In the genomic region with DNA sequence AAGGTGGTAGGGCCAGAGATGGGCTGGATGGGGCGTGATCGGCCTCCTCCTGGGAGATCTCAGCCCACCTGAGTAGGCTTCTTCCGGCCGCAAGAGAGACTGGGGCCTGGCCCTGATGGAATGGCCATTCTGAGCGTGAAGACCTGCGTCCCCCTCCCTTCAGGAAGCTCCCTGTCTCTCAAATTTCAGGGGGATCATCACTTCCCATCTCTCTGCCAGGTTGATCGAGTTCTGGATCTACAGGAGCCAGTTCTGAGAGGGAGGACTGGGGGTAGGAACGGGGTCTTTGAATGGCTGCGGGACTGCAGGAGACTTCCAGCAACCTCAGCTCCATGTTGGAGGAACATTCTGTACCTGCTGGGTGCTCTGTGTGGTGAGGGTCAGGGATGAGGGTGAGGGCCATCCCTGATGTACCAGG, we compare ENCODE assay signal across 1 cellular context.
TF ChIP-seq lines count a peak whose summit lies in the region.

No MANE protein-coding gene starts in this region.

TF ChIP-seq in HepG2, 621 proteins besides CTCF, POLR2A, EP300 and RAD21 (continued from another document and continues in another):
- TF ChIP-seq, protein P1, sequence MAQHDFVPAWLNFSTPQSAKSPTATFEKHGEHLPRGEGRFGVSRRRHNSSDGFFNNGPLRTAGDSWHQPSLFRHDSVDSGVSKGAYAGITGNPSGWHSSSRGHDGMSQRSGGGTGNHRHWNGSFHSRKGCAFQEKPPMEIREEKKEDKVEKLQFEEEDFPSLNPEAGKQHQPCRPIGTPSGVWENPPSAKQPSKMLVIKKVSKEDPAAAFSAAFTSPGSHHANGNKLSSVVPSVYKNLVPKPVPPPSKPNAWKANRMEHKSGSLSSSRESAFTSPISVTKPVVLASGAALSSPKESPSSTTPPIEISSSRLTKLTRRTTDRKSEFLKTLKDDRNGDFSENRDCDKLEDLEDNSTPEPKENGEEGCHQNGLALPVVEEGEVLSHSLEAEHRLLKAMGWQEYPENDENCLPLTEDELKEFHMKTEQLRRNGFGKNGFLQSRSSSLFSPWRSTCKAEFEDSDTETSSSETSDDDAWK (CRISPR knock-in tag; IDR thresholded peaks at IDR 0.05): no peak
- no peak for TF ChIP-seq ZNF572 (CRISPR knock-in tag; IDR thresholded peaks at IDR 0.05)
- peak; percentile 5; the same call in 1 of the 2 replicates for TF ChIP-seq BORCS8-MEF2B (CRISPR knock-in tag; IDR thresholded peaks at IDR 0.05)
- TF ChIP-seq POLR2AphosphoS5 (IDR thresholded peaks at IDR 0.05; ENCODE audit: low read depth, low read length): no peak
- TF ChIP-seq SAP130 (CRISPR knock-in tag; IDR thresholded peaks at IDR 0.05; ENCODE audit: low read depth): no peak
- TF ChIP-seq ZNF878 (CRISPR knock-in tag; IDR thresholded peaks at IDR 0.05): no peak
- TF ChIP-seq SMAD1 (CRISPR knock-in tag; IDR thresholded peaks at IDR 0.05; ENCODE audit: borderline replicate concordance, low read depth): no peak; the same call in 1 of the 2 replicates
- TF ChIP-seq, protein P2, sequence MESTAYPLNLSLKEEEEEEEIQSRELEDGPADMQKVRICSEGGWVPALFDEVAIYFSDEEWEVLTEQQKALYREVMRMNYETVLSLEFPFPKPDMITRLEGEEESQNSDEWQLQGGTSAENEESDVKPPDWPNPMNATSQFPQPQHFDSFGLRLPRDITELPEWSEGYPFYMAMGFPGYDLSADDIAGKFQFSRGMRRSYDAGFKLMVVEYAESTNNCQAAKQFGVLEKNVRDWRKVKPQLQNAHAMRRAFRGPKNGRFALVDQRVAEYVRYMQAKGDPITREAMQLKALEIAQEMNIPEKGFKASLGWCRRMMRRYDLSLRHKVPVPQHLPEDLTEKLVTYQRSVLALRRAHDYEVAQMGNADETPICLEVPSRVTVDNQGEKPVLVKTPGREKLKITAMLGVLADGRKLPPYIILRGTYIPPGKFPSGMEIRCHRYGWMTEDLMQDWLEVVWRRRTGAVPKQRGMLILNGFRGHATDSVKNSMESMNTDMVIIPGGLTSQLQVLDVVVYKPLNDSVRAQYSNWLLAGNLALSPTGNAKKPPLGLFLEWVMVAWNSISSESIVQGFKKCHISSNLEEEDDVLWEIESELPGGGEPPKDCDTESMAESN (CRISPR knock-in tag; conservative IDR thresholded peaks at IDR 0.05): no peak
- no peak for TF ChIP-seq ZNF362 (CRISPR knock-in tag; IDR thresholded peaks at IDR 0.05; ENCODE audit: borderline replicate concordance)
- TF ChIP-seq HDAC2 (CRISPR knock-in tag; IDR thresholded peaks at IDR 0.05): no peak
- no peak for TF ChIP-seq TEAD3 (CRISPR knock-in tag; optimal IDR thresholded peaks at IDR 0.05; ENCODE audit: borderline replicate concordance)
- TF ChIP-seq ZNF414 (CRISPR knock-in tag; IDR thresholded peaks at IDR 0.05): 0 out of 2 replicates have a peak, but pooled peaks have one; percentile 2
- no peak for TF ChIP-seq ZNF234 (CRISPR knock-in tag; conservative IDR thresholded peaks at IDR 0.05)
- no peak for TF ChIP-seq SMYD3 (CRISPR knock-in tag; IDR thresholded peaks at IDR 0.05)
- TF ChIP-seq IRF2 (CRISPR knock-in tag; IDR thresholded peaks at IDR 0.05): 0 out of 2 replicates have a peak, but pooled peaks have one; percentile 6
- TF ChIP-seq ZNF839 (CRISPR knock-in tag; IDR thresholded peaks at IDR 0.05; ENCODE audit: borderline replicate concordance): no peak
- TF ChIP-seq FOXK2 (IDR thresholded peaks at IDR 0.05): no peak
- TF ChIP-seq SYNCRIP (IDR thresholded peaks at IDR 0.05; ENCODE audit: insufficient read depth, low read depth, low read length): no peak
- TF ChIP-seq SP1 (IDR thresholded peaks at IDR 0.05): no peak
- no peak for TF ChIP-seq SP1 (CRISPR knock-in tag; IDR thresholded peaks at IDR 0.05)
- TF ChIP-seq ZNF737 (CRISPR knock-in tag; IDR thresholded peaks at IDR 0.05; ENCODE audit: borderline replicate concordance): no peak
- no peak for TF ChIP-seq ZBTB37 (CRISPR knock-in tag; IDR thresholded peaks at IDR 0.05)
- no peak for TF ChIP-seq ZSCAN21 (CRISPR knock-in tag; IDR thresholded peaks at IDR 0.05; ENCODE audit: borderline replicate concordance)
- no peak for TF ChIP-seq ZNF180 (CRISPR knock-in tag; IDR thresholded peaks at IDR 0.05; ENCODE audit: borderline replicate concordance, low read depth)
- no peak for TF ChIP-seq LCORL (IDR thresholded peaks at IDR 0.05)
- TF ChIP-seq LCORL (CRISPR knock-in tag; IDR thresholded peaks at IDR 0.05): 0 out of 2 replicates have a peak, but pooled peaks have one; percentile 15
- TF ChIP-seq ZNF792 (CRISPR knock-in tag; IDR thresholded peaks at IDR 0.05): peak; percentile 4; the same call in 1 of the 2 replicates
- 0 out of 2 replicates have a peak, but pooled peaks have one; percentile 13 for TF ChIP-seq ZXDC (CRISPR knock-in tag; IDR thresholded peaks at IDR 0.05)
- TF ChIP-seq TIGD3 (CRISPR knock-in tag; IDR thresholded peaks at IDR 0.05; ENCODE audit: borderline replicate concordance): no peak
- no peak for TF ChIP-seq BRCA1 (CRISPR knock-in tag; IDR thresholded peaks at IDR 0.05)
- TF ChIP-seq, protein P3, sequence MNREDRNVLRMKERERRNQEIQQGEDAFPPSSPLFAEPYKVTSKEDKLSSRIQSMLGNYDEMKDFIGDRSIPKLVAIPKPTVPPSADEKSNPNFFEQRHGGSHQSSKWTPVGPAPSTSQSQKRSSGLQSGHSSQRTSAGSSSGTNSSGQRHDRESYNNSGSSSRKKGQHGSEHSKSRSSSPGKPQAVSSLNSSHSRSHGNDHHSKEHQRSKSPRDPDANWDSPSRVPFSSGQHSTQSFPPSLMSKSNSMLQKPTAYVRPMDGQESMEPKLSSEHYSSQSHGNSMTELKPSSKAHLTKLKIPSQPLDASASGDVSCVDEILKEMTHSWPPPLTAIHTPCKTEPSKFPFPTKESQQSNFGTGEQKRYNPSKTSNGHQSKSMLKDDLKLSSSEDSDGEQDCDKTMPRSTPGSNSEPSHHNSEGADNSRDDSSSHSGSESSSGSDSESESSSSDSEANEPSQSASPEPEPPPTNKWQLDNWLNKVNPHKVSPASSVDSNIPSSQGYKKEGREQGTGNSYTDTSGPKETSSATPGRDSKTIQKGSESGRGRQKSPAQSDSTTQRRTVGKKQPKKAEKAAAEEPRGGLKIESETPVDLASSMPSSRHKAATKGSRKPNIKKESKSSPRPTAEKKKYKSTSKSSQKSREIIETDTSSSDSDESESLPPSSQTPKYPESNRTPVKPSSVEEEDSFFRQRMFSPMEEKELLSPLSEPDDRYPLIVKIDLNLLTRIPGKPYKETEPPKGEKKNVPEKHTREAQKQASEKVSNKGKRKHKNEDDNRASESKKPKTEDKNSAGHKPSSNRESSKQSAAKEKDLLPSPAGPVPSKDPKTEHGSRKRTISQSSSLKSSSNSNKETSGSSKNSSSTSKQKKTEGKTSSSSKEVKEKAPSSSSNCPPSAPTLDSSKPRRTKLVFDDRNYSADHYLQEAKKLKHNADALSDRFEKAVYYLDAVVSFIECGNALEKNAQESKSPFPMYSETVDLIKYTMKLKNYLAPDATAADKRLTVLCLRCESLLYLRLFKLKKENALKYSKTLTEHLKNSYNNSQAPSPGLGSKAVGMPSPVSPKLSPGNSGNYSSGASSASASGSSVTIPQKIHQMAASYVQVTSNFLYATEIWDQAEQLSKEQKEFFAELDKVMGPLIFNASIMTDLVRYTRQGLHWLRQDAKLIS (CRISPR knock-in tag; IDR thresholded peaks at IDR 0.05): no peak
- TF ChIP-seq ZNF256 (CRISPR knock-in tag; conservative IDR thresholded peaks at IDR 0.05): no peak
- TF ChIP-seq SSRP1 (CRISPR knock-in tag; IDR thresholded peaks at IDR 0.05): no peak
- no peak for TF ChIP-seq TAF1 (CRISPR knock-in tag; IDR thresholded peaks at IDR 0.05)
- peak; percentile 14; the same call in 1 of the 2 replicates for TF ChIP-seq SALL1 (CRISPR knock-in tag; IDR thresholded peaks at IDR 0.05)
- no peak for TF ChIP-seq RXRB (CRISPR knock-in tag; IDR thresholded peaks at IDR 0.05; ENCODE audit: borderline replicate concordance)
- TF ChIP-seq FOXO1 (CRISPR knock-in tag; IDR thresholded peaks at IDR 0.05): peak; percentile 31; the same call in 1 of the 2 replicates
- peak; percentile 37 for TF ChIP-seq PTBP1 (IDR thresholded peaks at IDR 0.05; ENCODE audit: low read depth, low read length, poor library complexity, severe bottlenecking)
- no peak for TF ChIP-seq ZNF652 (CRISPR knock-in tag; IDR thresholded peaks at IDR 0.05; ENCODE audit: borderline replicate concordance, low read depth)
- no peak for TF ChIP-seq STAT5B (CRISPR knock-in tag; IDR thresholded peaks at IDR 0.05)
- no peak for TF ChIP-seq FOXK1 (CRISPR knock-in tag; IDR thresholded peaks at IDR 0.05; ENCODE audit: borderline replicate concordance, low read depth)
- no peak for TF ChIP-seq ZNF274 (CRISPR knock-in tag; IDR thresholded peaks at IDR 0.05)
- TF ChIP-seq, protein P4, sequence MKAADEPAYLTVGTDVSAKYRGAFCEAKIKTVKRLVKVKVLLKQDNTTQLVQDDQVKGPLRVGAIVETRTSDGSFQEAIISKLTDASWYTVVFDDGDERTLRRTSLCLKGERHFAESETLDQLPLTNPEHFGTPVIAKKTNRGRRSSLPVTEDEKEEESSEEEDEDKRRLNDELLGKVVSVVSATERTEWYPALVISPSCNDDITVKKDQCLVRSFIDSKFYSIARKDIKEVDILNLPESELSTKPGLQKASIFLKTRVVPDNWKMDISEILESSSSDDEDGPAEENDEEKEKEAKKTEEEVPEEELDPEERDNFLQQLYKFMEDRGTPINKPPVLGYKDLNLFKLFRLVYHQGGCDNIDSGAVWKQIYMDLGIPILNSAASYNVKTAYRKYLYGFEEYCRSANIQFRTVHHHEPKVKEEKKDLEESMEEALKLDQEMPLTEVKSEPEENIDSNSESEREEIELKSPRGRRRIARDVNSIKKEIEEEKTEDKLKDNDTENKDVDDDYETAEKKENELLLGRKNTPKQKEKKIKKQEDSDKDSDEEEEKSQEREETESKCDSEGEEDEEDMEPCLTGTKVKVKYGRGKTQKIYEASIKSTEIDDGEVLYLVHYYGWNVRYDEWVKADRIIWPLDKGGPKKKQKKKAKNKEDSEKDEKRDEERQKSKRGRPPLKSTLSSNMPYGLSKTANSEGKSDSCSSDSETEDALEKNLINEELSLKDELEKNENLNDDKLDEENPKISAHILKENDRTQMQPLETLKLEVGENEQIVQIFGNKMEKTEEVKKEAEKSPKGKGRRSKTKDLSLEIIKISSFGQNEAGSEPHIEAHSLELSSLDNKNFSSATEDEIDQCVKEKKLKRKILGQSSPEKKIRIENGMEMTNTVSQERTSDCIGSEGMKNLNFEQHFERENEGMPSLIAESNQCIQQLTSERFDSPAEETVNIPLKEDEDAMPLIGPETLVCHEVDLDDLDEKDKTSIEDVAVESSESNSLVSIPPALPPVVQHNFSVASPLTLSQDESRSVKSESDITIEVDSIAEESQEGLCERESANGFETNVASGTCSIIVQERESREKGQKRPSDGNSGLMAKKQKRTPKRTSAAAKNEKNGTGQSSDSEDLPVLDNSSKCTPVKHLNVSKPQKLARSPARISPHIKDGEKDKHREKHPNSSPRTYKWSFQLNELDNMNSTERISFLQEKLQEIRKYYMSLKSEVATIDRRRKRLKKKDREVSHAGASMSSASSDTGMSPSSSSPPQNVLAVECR (CRISPR knock-in tag; IDR thresholded peaks at IDR 0.05; ENCODE audit: borderline replicate concordance): 0 out of 2 replicates have a peak, but pooled peaks have one; percentile 26
- TF ChIP-seq NFE2 (CRISPR knock-in tag; IDR thresholded peaks at IDR 0.05): no peak
- no peak for TF ChIP-seq HOXA7 (CRISPR knock-in tag; IDR thresholded peaks at IDR 0.05)
- TF ChIP-seq RXRA (CRISPR knock-in tag; IDR thresholded peaks at IDR 0.05): no peak
